10 cellular contexts compared by ENCODE assay signal in genomic region chr5:107557051-107557658, GRCh38.
DNase-seq lines count a peak whose midpoint lies in the region; ATAC-seq, FAIRE-seq and TF ChIP-seq lines count a peak whose summit lies in the region.
"Had no signal": no experiment of that assay in that cellular context is flagged by ENCODE, and none has a peak within 500 bp of the region (broad histone marks: within the 10 kb centered on the region; RNA-seq: fewer than 3 reads in every experiment).

No MANE protein-coding gene starts in this region.

- TF ChIP-seq POLR2A in right lobe of liver (IDR thresholded peaks at IDR 0.05) (no peak), HepG2 (IDR thresholded peaks at IDR 0.05; ENCODE audit: insufficient read depth in 1 of 2, low read depth in 2 of 2, low read length in 2 of 2) (no peak), esophagus squamous epithelium (IDR thresholded peaks at IDR 0.05) (no peak)

- H3K36me3 ChIP-seq in right lobe of liver (no peaks in the 10 kb centered on the region), HepG2 (replicated peaks in 1 of 2; ENCODE audit: control insufficient read depth in 1 of 2, insufficient read depth in 2 of 2, low read length in 2 of 2) (no peaks in the 10 kb centered on the region), esophagus squamous epithelium (no peaks in the 10 kb centered on the region)

- H3K27me3 ChIP-seq in right lobe of liver (no peaks in the 10 kb centered on the region), HepG2 (ENCODE audit: control insufficient read depth in 1 of 2, insufficient read depth in 2 of 2, low read length in 2 of 2) (no peaks in the 10 kb centered on the region; a peak in 1 of 5 replicates), esophagus squamous epithelium (no peaks in the 10 kb centered on the region)

- H3K4me3 ChIP-seq in right lobe of liver (no peak overlapping the region), HepG2 (replicated peaks in 1 of 3; ENCODE audit: insufficient read depth in 1 of 3, low read depth in 2 of 3, low read length in 3 of 3) (no peak overlapping the region), esophagus squamous epithelium (no peak overlapping the region)
- H3K4me3 ChIP-seq: GM12878 had no signal

- peak; percentile 28 to 67 (median 66) for ATAC-seq in right lobe of liver
- ATAC-seq in HepG2 = no peak
- ATAC-seq: activated T-cell treated with anti-CD3 and anti-CD28 coated beads, Interleukin-2, amount 50 U/mL, for 4 hours; GM12878 had no signal

- H3K4me2 ChIP-seq in HepG2 (ENCODE audit: low read depth, low read length) = no peak overlapping the region

- H2AFZ ChIP-seq in HepG2 (ENCODE audit: low read length) = no peak overlapping the region

- no peaks in the 10 kb centered on the region for H4K20me1 ChIP-seq in HepG2 (ENCODE audit: insufficient read depth, low read length)

- H3K27ac ChIP-seq in right lobe of liver (no peak overlapping the region), HepG2 (ENCODE audit: extremely low read length, insufficient read depth, low read length) (no peak overlapping the region), esophagus squamous epithelium (no peak overlapping the region)

- in situ Hi-C loops in HepG2 (cut with HindIII; ENCODE audit: extremely low pct_ligation_motif_present, low pct_unique_long_range_greater_than_20kb) = no loop called here

- BruUV-seq in HepG2 (replicated peaks; lab: Mats Ljungman, UMichigan) = no TSS peak

- TF ChIP-seq CTCF in right lobe of liver (IDR thresholded peaks at IDR 0.05) (no peak), HepG2 (CRISPR knock-in tag; IDR thresholded peaks at IDR 0.05) (no peak), esophagus squamous epithelium (IDR thresholded peaks at IDR 0.05) (no peak)

- no peaks in the 10 kb centered on the region for H3K79me2 ChIP-seq in HepG2 (ENCODE audit: insufficient read depth, low read length)

- DNase-seq in right lobe of liver (peak in 1 of 3 donors; percentile 41), HepG2 (ENCODE audit: low spot score) (no peak), astrocyte of the hippocampus (ENCODE audit: low read depth, low spot score) (peak; percentile 91), iris pigment epithelial cell (ENCODE audit: low read depth) (peak; percentile 29), esophagus squamous epithelium (lab: John Stamatoyannopoulos, UW) (no peak), medulla oblongata (ENCODE audit: extremely low spot score) (no peak), NCI-H2029 (lab: John Stamatoyannopoulos, UW) (no peak), NCI-H1436 treated with DMSO at 0.1 percent for 48 hours (lab: John Stamatoyannopoulos, UW) (no peak)
- DNase-seq: activated T-cell treated with anti-CD3 and anti-CD28 coated beads, Interleukin-2, amount 50 U/mL, for 4 hours had no signal

- POLR2A ChIA-PET in HepG2 (lab: Yijun Ruan, JAX) = no interaction called here

- WGBS in right lobe of liver (ENCODE audit: insufficient coverage, low coverage, low lambda C conversion rate, missing lambda C conversion rate) = 24% methylated on average over 8 of the region's 11 CpGs
- WGBS in HepG2 (ENCODE audit: low lambda C conversion rate) = 9% methylated on average over 11 of the region's 11 CpGs
- 28 to 42% methylated on average over 10 to 11 of the region's 11 CpGs for WGBS in esophagus squamous epithelium, 2 donors

- no peaks in the 10 kb centered on the region for H3K9me3 ChIP-seq in right lobe of liver
- H3K9me3 ChIP-seq in HepG2 (ENCODE audit: low read length) = no peaks in the 10 kb centered on the region
- H3K9me3 ChIP-seq in esophagus squamous epithelium = no peaks in the 10 kb centered on the region

- TF ChIP-seq RAD21 in HepG2 (CRISPR knock-in tag; IDR thresholded peaks at IDR 0.05) = no peak

- FAIRE-seq in HepG2 (lab: Jason Lieb, UNC) = no peak
- FAIRE-seq: GM12878 had no signal

- CTCF ChIA-PET in HepG2 (lab: Yijun Ruan, JAX; ENCODE audit: low intra/inter-chr PET ratio, low total read pairs) = no interaction called here

- H3K9ac ChIP-seq in HepG2 (ENCODE audit: insufficient read depth, low read depth, low read length) = no peak overlapping the region

- intact Hi-C loops in right lobe of liver (cut with DNase I) (no loop called here), HepG2 (cut with micrococcal nuclease; ENCODE audit: unreplicated experiment) (no loop called here), esophagus squamous epithelium (cut with DNase I) (no loop called here)

- no peaks in the 10 kb centered on the region for H3K4me1 ChIP-seq in right lobe of liver
- H3K4me1 ChIP-seq in HepG2 (ENCODE audit: insufficient read depth, low read length) = no peaks in the 10 kb centered on the region
- peaks cover 0 to 12% (median 5%) of the 10 kb centered on the region in 3 donors for H3K4me1 ChIP-seq in esophagus squamous epithelium

- TF ChIP-seq EP300 in HepG2 (IDR thresholded peaks at IDR 0.05; ENCODE audit: low read depth in 2 of 2, low read length in 2 of 2) (no peak), HepG2 (CRISPR knock-in tag; IDR thresholded peaks at IDR 0.05; ENCODE audit: borderline replicate concordance) (no peak)

TF ChIP-seq in HepG2, 621 proteins besides CTCF, POLR2A, EP300 and RAD21:
- TF ChIP-seq XRCC5 (optimal IDR thresholded peaks at IDR 0.05; ENCODE audit: low read length) (no peak), CREB1 (IDR thresholded peaks at IDR 0.05) (no peak), CREB1 (CRISPR knock-in tag; IDR thresholded peaks at IDR 0.05) (no peak), DPF2 (CRISPR knock-in tag; IDR thresholded peaks at IDR 0.05; ENCODE audit: borderline replicate concordance, low read depth) (no peak), ZFP90 (CRISPR knock-in tag; IDR thresholded peaks at IDR 0.05; ENCODE audit: borderline replicate concordance) (no peak), ZBED4 (CRISPR knock-in tag; IDR thresholded peaks at IDR 0.05; ENCODE audit: borderline replicate concordance) (no peak)

Comparison
In these comparisons a context has a peak if more than half of its experiments do, and no peak if none do; other contexts are left out.
1. DNase-seq: peak in astrocyte of the hippocampus (single experiment) and iris pigment epithelial cell (single experiment); none in HepG2 (single experiment), esophagus squamous epithelium (single experiment), medulla oblongata (single experiment), NCI-H2029 (single experiment) and NCI-H1436 treated with DMSO at 0.1 percent for 48 hours (single experiment).